Comparison of ENCODE assay signal across 8 cellular contexts in the genomic region with DNA sequence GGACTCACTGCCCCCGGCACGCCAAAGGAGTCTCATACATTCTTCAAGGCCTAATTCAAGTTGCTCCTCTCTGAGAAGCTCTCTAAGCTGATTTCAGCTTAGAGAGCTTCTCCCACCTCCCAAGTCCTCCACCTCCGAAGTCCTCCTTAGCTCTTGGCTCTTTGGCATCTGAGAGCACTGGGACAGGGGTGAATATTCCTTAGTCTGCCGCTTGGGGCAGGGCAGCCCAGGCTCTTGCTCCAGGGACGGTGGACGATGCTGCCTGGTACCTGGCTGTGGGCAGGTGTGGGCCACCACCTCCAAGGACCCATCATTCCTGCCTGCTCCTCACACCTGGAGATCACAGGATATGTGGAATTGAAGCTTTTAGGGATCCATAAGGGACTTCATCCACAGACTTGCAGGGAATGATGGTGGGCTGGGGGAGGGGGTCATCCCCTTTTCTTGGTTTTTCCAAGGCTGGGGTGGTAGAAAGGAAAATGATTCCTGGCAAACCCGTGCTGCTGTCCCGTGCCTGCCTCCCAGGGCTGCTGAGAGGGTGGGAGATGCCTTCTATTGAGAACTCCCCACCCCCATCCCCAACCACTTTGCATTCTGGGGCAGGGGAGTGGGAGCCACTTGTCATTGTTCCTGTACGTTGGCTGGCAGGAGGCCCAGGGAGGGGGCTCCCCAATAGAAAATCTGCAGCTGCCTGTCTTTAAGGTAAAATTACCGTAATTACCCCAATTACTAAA. TPM values are rescaled to one million over a fixed set of nuclear protein-coding genes. Genes with fewer than 3 reads are reported as not detected.
DNase-seq lines count a peak whose midpoint lies in the region; ATAC-seq and TF ChIP-seq lines count a peak whose summit lies in the region.

No MANE protein-coding gene starts in this region.

- WGBS in heart left ventricle, 4 donors = 8 to 15% (median 12%) methylated on average over 10 of the region's 10 CpGs

- TF ChIP-seq CTCF in AG04449 (IDR thresholded peaks at IDR 0.05; ENCODE audit: insufficient read depth, low read length, missing control alignments) (peak; percentile 51), heart left ventricle (IDR thresholded peaks at IDR 0.05) (peak; percentile 29 to 65 (median 47))

- ATAC-seq in GM18498 (IDR thresholded peaks at IDR 0.05; ENCODE audit: unreplicated experiment) (peak; percentile 62), heart left ventricle (peak in 3 of 4 donors; percentile 52 to 72 (median 62))

- peaks cover 0 to 2% (median 0%) of the 10 kb centered on the region in 12 donors for H3K9me3 ChIP-seq in heart left ventricle

- H3K27ac ChIP-seq in heart left ventricle = no peak overlapping the region

- POLR2A ChIA-PET in AG04449 (lab: Yijun Ruan, JAX) = no interaction called here

- no peaks in the 10 kb centered on the region for H3K36me3 ChIP-seq in heart left ventricle

- TF ChIP-seq POLR2A in heart left ventricle (IDR thresholded peaks at IDR 0.05) = no peak

- intact Hi-C loops in heart left ventricle (cut with DNase I) = no loop called here

- H3K27me3 ChIP-seq in heart left ventricle = peaks cover 0 to 63% (median 12%) of the 10 kb centered on the region in 9 donors

- H3K4me3 ChIP-seq in AG04449 (ENCODE audit: low read depth, low read length) (no peak overlapping the region), heart left ventricle (no peak overlapping the region)

- no peaks in the 10 kb centered on the region for H3K4me1 ChIP-seq in heart left ventricle

- CTCF ChIA-PET in AG04449 (lab: Yijun Ruan, JAX) = interaction anchor here (0.7 to 5.4 kb wide), 16 partner anchors 9 to 236 kb away, joined by 3 to 41 read pairs (median 4); no protein-coding TSS in a partner anchor

- DNase-seq in AG04449 (ENCODE audit: low read depth, low spot score) = no peak
- peak; percentile 34 for DNase-seq in NCI-H2196 (lab: John Stamatoyannopoulos, UW; ENCODE audit: unreplicated experiment)
- peak; percentile 20 for DNase-seq in activated T-helper 9 cell treated with anti-CD3 and anti-CD28 coated beads, Interleukin-2, amount 50 U/mL, for 16 hours (ENCODE audit: low read depth)
- no peak for DNase-seq in heart left ventricle
- peak; percentile 25 for DNase-seq in stimulated activated CD4-positive, alpha-beta T cell treated with anti-CD3 and anti-CD28 coated beads, Interleukin-12 subunit alpha, Interleukin-12 subunit beta, amount 100 ng/mL, for 4 hours
- DNase-seq in epidermal melanocyte (ENCODE audit: insufficient read length, low spot score) = no peak
- DNase-seq in UCSD-AML1 (lab: John Stamatoyannopoulos, UW; ENCODE audit: unreplicated experiment) = no peak

RNA-seq across cellular contexts. Expression of a gene that starts 57.4 kb away (rescaled TPM):
- total RNA-seq in heart left ventricle = not detected
- polyA plus RNA-seq in heart left ventricle = under 1 TPM in 1 of 2 donors, not detected in 1; 0.03 TPM

Comparison
In these comparisons a context has a peak if more than half of its experiments do, and no peak if none do; other contexts are left out.
1. DNase-seq: peak in NCI-H2196 (single experiment), activated T-helper 9 cell treated with anti-CD3 and anti-CD28 coated beads, Interleukin-2, amount 50 U/mL, for 16 hours (single experiment) and stimulated activated CD4-positive, alpha-beta T cell treated with anti-CD3 and anti-CD28 coated beads, Interleukin-12 subunit alpha, Interleukin-12 subunit beta, amount 100 ng/mL, for 4 hours (single experiment); none in AG04449 (single experiment), heart left ventricle (0 of 5), epidermal melanocyte (single experiment) and UCSD-AML1 (single experiment).